1 cellular context compared by ENCODE assay signal in the genomic region with DNA sequence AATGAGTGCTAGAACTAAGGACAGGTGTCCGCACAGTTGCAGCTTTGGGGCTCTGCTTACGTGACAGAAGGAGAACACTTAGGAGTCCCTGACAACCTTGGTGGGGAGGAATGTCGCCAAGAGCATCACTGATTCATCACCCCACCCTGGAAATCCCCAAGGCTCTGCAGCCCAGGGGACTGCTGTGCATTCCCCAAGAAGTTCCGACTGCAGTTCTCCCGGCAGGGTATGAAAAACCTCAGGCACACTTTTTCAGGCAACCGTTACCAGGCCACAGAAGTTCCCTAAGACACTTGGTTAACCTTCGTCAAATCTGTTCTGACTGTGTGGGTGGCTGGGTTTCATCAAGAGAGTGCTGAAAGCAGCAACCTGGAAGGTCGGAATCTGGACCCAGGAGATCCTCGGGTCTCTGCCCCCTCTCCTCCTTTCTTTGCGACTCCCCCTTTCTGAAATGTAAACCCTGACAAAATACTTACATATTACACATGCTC.
TF ChIP-seq lines count a peak whose summit lies in the region.

No MANE protein-coding gene starts in this region.

TF ChIP-seq in GM12878, 131 proteins besides CTCF, POLR2A, EP300 and RAD21 (continued from another document and continues in another):
- peak; percentile 63 for TF ChIP-seq CREM (IDR thresholded peaks at IDR 0.05; ENCODE audit: low read depth)
- no peak for TF ChIP-seq POLR2AphosphoS2 (IDR thresholded peaks at IDR 0.05; ENCODE audit: low read depth, low read length)
- no peak for TF ChIP-seq IRF4 (IDR thresholded peaks at IDR 0.05; ENCODE audit: low read depth, low read length)
- TF ChIP-seq SMAD5 (IDR thresholded peaks at IDR 0.05; ENCODE audit: low read depth) = no peak
- TF ChIP-seq NFIC (IDR thresholded peaks at IDR 0.05; ENCODE audit: low read depth, low read length) = peak; percentile 79
- 0 out of 2 replicates have a peak, but pooled peaks have one; percentile 41 for TF ChIP-seq TCF12 (IDR thresholded peaks at IDR 0.05; ENCODE audit: low read depth, low read length)
- TF ChIP-seq, protein P1, sequence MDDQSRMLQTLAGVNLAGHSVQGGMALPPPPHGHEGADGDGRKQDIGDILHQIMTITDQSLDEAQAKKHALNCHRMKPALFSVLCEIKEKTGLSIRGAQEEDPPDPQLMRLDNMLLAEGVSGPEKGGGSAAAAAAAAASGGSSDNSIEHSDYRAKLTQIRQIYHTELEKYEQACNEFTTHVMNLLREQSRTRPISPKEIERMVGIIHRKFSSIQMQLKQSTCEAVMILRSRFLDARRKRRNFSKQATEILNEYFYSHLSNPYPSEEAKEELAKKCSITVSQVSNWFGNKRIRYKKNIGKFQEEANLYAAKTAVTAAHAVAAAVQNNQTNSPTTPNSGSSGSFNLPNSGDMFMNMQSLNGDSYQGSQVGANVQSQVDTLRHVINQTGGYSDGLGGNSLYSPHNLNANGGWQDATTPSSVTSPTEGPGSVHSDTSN (IDR thresholded peaks at IDR 0.05; ENCODE audit: insufficient replicate concordance, low read depth, low read length) = no peak
- TF ChIP-seq EZH2 (IDR thresholded peaks at IDR 0.05; ENCODE audit: borderline replicate concordance, control insufficient read depth, low read depth, low read length) = no peak
- no peak for TF ChIP-seq SMAD1 (IDR thresholded peaks at IDR 0.05; ENCODE audit: low read depth, partially characterized antibody)
- TF ChIP-seq, protein P2, sequence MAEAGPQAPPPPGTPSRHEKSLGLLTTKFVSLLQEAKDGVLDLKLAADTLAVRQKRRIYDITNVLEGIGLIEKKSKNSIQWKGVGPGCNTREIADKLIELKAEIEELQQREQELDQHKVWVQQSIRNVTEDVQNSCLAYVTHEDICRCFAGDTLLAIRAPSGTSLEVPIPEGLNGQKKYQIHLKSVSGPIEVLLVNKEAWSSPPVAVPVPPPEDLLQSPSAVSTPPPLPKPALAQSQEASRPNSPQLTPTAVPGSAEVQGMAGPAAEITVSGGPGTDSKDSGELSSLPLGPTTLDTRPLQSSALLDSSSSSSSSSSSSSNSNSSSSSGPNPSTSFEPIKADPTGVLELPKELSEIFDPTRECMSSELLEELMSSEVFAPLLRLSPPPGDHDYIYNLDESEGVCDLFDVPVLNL (IDR thresholded peaks at IDR 0.05; ENCODE audit: low read depth, low read length) = no peak
- no peak for TF ChIP-seq RBBP5 (conservative IDR thresholded peaks at IDR 0.05)
- TF ChIP-seq, protein P3, sequence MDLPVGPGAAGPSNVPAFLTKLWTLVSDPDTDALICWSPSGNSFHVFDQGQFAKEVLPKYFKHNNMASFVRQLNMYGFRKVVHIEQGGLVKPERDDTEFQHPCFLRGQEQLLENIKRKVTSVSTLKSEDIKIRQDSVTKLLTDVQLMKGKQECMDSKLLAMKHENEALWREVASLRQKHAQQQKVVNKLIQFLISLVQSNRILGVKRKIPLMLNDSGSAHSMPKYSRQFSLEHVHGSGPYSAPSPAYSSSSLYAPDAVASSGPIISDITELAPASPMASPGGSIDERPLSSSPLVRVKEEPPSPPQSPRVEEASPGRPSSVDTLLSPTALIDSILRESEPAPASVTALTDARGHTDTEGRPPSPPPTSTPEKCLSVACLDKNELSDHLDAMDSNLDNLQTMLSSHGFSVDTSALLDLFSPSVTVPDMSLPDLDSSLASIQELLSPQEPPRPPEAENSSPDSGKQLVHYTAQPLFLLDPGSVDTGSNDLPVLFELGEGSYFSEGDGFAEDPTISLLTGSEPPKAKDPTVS (IDR thresholded peaks at IDR 0.05; ENCODE audit: low read depth, low read length) = no peak
- peak; percentile 51; the same call in 1 of the 2 replicates for TF ChIP-seq NBN (IDR thresholded peaks at IDR 0.05)
- peak; percentile 98 for TF ChIP-seq IKZF1 (conservative IDR thresholded peaks at IDR 0.05)
- TF ChIP-seq HDAC2 (IDR thresholded peaks at IDR 0.05) = no peak
- TF ChIP-seq, protein P4, sequence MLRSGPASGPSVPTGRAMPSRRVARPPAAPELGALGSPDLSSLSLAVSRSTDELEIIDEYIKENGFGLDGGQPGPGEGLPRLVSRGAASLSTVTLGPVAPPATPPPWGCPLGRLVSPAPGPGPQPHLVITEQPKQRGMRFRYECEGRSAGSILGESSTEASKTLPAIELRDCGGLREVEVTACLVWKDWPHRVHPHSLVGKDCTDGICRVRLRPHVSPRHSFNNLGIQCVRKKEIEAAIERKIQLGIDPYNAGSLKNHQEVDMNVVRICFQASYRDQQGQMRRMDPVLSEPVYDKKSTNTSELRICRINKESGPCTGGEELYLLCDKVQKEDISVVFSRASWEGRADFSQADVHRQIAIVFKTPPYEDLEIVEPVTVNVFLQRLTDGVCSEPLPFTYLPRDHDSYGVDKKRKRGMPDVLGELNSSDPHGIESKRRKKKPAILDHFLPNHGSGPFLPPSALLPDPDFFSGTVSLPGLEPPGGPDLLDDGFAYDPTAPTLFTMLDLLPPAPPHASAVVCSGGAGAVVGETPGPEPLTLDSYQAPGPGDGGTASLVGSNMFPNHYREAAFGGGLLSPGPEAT (IDR thresholded peaks at IDR 0.05; ENCODE audit: low read depth) = peak; percentile 89
- no peak for TF ChIP-seq BRCA1 (IDR thresholded peaks at IDR 0.05; ENCODE audit: low read depth, low read length)
- TF ChIP-seq, protein P5, sequence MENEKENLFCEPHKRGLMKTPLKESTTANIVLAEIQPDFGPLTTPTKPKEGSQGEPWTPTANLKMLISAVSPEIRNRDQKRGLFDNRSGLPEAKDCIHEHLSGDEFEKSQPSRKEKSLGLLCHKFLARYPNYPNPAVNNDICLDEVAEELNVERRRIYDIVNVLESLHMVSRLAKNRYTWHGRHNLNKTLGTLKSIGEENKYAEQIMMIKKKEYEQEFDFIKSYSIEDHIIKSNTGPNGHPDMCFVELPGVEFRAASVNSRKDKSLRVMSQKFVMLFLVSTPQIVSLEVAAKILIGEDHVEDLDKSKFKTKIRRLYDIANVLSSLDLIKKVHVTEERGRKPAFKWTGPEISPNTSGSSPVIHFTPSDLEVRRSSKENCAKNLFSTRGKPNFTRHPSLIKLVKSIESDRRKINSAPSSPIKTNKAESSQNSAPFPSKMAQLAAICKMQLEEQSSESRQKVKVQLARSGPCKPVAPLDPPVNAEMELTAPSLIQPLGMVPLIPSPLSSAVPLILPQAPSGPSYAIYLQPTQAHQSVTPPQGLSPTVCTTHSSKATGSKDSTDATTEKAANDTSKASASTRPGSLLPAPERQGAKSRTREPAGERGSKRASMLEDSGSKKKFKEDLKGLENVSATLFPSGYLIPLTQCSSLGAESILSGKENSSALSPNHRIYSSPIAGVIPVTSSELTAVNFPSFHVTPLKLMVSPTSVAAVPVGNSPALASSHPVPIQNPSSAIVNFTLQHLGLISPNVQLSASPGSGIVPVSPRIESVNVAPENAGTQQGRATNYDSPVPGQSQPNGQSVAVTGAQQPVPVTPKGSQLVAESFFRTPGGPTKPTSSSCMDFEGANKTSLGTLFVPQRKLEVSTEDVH (IDR thresholded peaks at IDR 0.05; ENCODE audit: low read depth, partially characterized antibody) = no peak
- TF ChIP-seq STAT3 (IDR thresholded peaks at IDR 0.05; ENCODE audit: low read depth, low read length) = no peak
- no peak for TF ChIP-seq BACH1 (IDR thresholded peaks at IDR 0.05; ENCODE audit: borderline replicate concordance)
- TF ChIP-seq, protein P6, sequence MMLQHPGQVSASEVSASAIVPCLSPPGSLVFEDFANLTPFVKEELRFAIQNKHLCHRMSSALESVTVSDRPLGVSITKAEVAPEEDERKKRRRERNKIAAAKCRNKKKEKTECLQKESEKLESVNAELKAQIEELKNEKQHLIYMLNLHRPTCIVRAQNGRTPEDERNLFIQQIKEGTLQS (IDR thresholded peaks at IDR 0.05; ENCODE audit: borderline replicate concordance, extremely low read depth, low read depth, low read length) = no peak
- no peak for TF ChIP-seq SUPT20H (IDR thresholded peaks at IDR 0.05; ENCODE audit: borderline replicate concordance, control insufficient read depth, low read depth, low read length)
- TF ChIP-seq, protein P7, sequence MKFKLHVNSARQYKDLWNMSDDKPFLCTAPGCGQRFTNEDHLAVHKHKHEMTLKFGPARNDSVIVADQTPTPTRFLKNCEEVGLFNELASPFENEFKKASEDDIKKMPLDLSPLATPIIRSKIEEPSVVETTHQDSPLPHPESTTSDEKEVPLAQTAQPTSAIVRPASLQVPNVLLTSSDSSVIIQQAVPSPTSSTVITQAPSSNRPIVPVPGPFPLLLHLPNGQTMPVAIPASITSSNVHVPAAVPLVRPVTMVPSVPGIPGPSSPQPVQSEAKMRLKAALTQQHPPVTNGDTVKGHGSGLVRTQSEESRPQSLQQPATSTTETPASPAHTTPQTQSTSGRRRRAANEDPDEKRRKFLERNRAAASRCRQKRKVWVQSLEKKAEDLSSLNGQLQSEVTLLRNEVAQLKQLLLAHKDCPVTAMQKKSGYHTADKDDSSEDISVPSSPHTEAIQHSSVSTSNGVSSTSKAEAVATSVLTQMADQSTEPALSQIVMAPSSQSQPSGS (IDR thresholded peaks at IDR 0.05; ENCODE audit: low read length) = no peak; the same call in 1 of the 2 replicates
- no peak for TF ChIP-seq CEBPB (IDR thresholded peaks at IDR 0.05; ENCODE audit: borderline replicate concordance in 1 of 2, low read depth in 2 of 2, low read length in 2 of 2)
- TF ChIP-seq IKZF2 (IDR thresholded peaks at IDR 0.05) = peak; percentile 96
- TF ChIP-seq, protein P8, sequence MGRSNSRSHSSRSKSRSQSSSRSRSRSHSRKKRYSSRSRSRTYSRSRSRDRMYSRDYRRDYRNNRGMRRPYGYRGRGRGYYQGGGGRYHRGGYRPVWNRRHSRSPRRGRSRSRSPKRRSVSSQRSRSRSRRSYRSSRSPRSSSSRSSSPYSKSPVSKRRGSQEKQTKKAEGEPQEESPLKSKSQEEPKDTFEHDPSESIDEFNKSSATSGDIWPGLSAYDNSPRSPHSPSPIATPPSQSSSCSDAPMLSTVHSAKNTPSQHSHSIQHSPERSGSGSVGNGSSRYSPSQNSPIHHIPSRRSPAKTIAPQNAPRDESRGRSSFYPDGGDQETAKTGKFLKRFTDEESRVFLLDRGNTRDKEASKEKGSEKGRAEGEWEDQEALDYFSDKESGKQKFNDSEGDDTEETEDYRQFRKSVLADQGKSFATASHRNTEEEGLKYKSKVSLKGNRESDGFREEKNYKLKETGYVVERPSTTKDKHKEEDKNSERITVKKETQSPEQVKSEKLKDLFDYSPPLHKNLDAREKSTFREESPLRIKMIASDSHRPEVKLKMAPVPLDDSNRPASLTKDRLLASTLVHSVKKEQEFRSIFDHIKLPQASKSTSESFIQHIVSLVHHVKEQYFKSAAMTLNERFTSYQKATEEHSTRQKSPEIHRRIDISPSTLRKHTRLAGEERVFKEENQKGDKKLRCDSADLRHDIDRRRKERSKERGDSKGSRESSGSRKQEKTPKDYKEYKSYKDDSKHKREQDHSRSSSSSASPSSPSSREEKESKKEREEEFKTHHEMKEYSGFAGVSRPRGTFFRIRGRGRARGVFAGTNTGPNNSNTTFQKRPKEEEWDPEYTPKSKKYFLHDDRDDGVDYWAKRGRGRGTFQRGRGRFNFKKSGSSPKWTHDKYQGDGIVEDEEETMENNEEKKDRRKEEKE (IDR thresholded peaks at IDR 0.05) = no peak
- no peak for TF ChIP-seq STAT1 (conservative IDR thresholded peaks at IDR 0.05)
- TF ChIP-seq HDGF (IDR thresholded peaks at IDR 0.05) = no peak
- TF ChIP-seq EGR1 (IDR thresholded peaks at IDR 0.05; ENCODE audit: borderline replicate concordance in 1 of 2, low read depth in 2 of 2, low read length in 2 of 2) = 0 out of 3 replicates have a peak, but pooled peaks of 1 of the 2 experiments have one; percentile 59
- no peak for TF ChIP-seq YBX1 (IDR thresholded peaks at IDR 0.05)
- TF ChIP-seq, protein P9, sequence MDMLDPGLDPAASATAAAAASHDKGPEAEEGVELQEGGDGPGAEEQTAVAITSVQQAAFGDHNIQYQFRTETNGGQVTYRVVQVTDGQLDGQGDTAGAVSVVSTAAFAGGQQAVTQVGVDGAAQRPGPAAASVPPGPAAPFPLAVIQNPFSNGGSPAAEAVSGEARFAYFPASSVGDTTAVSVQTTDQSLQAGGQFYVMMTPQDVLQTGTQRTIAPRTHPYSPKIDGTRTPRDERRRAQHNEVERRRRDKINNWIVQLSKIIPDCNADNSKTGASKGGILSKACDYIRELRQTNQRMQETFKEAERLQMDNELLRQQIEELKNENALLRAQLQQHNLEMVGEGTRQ (IDR thresholded peaks at IDR 0.05; ENCODE audit: borderline replicate concordance, low read depth, low read length) = no peak
- peak; percentile 83; the same call in 1 of the 2 replicates for TF ChIP-seq FOXM1 (IDR thresholded peaks at IDR 0.05; ENCODE audit: low read depth, low read length)
- TF ChIP-seq, protein P10, sequence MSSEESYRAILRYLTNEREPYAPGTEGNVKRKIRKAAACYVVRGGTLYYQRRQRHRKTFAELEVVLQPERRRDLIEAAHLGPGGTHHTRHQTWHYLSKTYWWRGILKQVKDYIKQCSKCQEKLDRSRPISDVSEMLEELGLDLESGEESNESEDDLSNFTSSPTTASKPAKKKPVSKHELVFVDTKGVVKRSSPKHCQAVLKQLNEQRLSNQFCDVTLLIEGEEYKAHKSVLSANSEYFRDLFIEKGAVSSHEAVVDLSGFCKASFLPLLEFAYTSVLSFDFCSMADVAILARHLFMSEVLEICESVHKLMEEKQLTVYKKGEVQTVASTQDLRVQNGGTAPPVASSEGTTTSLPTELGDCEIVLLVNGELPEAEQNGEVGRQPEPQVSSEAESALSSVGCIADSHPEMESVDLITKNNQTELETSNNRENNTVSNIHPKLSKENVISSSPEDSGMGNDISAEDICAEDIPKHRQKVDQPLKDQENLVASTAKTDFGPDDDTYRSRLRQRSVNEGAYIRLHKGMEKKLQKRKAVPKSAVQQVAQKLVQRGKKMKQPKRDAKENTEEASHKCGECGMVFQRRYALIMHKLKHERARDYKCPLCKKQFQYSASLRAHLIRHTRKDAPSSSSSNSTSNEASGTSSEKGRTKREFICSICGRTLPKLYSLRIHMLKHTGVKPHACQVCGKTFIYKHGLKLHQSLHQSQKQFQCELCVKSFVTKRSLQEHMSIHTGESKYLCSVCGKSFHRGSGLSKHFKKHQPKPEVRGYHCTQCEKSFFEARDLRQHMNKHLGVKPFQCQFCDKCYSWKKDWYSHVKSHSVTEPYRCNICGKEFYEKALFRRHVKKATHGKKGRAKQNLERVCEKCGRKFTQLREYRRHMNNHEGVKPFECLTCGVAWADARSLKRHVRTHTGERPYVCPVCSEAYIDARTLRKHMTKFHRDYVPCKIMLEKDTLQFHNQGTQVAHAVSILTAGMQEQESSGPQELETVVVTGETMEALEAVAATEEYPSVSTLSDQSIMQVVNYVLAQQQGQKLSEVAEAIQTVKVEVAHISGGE (CRISPR knock-in tag; IDR thresholded peaks at IDR 0.05) = no peak
- TF ChIP-seq DPF2 (IDR thresholded peaks at IDR 0.05) = peak; percentile 76
- peak; percentile 17 for TF ChIP-seq SP1 (IDR thresholded peaks at IDR 0.05; ENCODE audit: low read depth, low read length)
- TF ChIP-seq KDM1A (IDR thresholded peaks at IDR 0.05; ENCODE audit: borderline replicate concordance) = no peak
- no peak for TF ChIP-seq RFX5 (IDR thresholded peaks at IDR 0.05; ENCODE audit: low read depth, low read length)
- TF ChIP-seq JUNB (IDR thresholded peaks at IDR 0.05) = peak; percentile 35; the same call in 1 of the 2 replicates
- TF ChIP-seq CBFB (IDR thresholded peaks at IDR 0.05; ENCODE audit: low read depth) = peak; percentile 50; the same call in 1 of the 2 replicates
- TF ChIP-seq LARP7 (IDR thresholded peaks at IDR 0.05) = no peak
- TF ChIP-seq PML (IDR thresholded peaks at IDR 0.05; ENCODE audit: low read length) = 0 out of 2 replicates have a peak, but pooled peaks have one; percentile 19
- TF ChIP-seq, protein P11, sequence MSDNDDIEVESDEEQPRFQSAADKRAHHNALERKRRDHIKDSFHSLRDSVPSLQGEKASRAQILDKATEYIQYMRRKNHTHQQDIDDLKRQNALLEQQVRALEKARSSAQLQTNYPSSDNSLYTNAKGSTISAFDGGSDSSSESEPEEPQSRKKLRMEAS (IDR thresholded peaks at IDR 0.05; ENCODE audit: low read depth, low read length) = no peak
- no peak for TF ChIP-seq CHD1 (IDR thresholded peaks at IDR 0.05; ENCODE audit: low read depth, low read length)
- peak; percentile 39; the same call in 1 of the 2 replicates for TF ChIP-seq ATF7 (IDR thresholded peaks at IDR 0.05; ENCODE audit: low read depth)
- TF ChIP-seq EED (IDR thresholded peaks at IDR 0.05; ENCODE audit: low read depth) = peak; percentile 97
